In genomic region chr13:112810608-112811007, GRCh38 we compare ENCODE assay signal across 6 cellular contexts.
"Had no signal": no experiment of that assay in that cellular context is flagged by ENCODE, and none has a peak within 500 bp of the region (broad histone marks: within the 10 kb centered on the region; RNA-seq: fewer than 3 reads in every experiment).

No MANE protein-coding gene starts in this region.

- H3K27ac ChIP-seq: GM23248, HL-60 had no signal

- H3K9me3 Mint-ChIP-seq: HFFc6 had no signal

- H3K4me3 Mint-ChIP-seq: HFFc6, IgD-negative memory B cell had no signal

- H3K9me3 ChIP-seq: HAP-1 had no signal

- H3K4me3 ChIP-seq: GM23248, HAP-1 had no signal

- H3K27me3 Mint-ChIP-seq: IgD-negative memory B cell had no signal

- DNase-seq: GM23248, GOT3, HFFc6 had no signal

- H3K4me1 ChIP-seq: HAP-1 had no signal

- H3K27ac Mint-ChIP-seq: HFFc6, IgD-negative memory B cell had no signal

- H3K4me1 Mint-ChIP-seq: IgD-negative memory B cell had no signal

- H3K36me3 ChIP-seq: HAP-1 had no signal
